Comparison of ENCODE assay signal across 12 cellular contexts in genomic region chr9:82934949-82935348, GRCh38.
DNase-seq lines count a peak whose midpoint lies in the region; ATAC-seq and TF ChIP-seq lines count a peak whose summit lies in the region.
"Had no signal": no experiment of that assay in that cellular context is flagged by ENCODE, and none has a peak within 500 bp of the region (broad histone marks: within the 10 kb centered on the region; RNA-seq: fewer than 3 reads in every experiment).

No MANE protein-coding gene starts in this region.

- no peaks in the 10 kb centered on the region for H3K4me1 Mint-ChIP-seq in activated naive CD4-positive, alpha-beta T cell treated with anti-CD3 and anti-CD28 coated beads, Interleukin-2, amount 10 ng/mL, durations not matched to agents 7 days and 5 days

- H3K36me3 ChIP-seq in PC-9 (ENCODE audit: low read depth) (no peaks in the 10 kb centered on the region), fibroblast of lung (ENCODE audit: control insufficient read depth, insufficient read depth, low read length) (no peaks in the 10 kb centered on the region), aorta (ENCODE audit: control insufficient read depth in 1 of 2, insufficient read depth in 2 of 2, low read length in 1 of 2) (no peaks in the 10 kb centered on the region)
- H3K36me3 ChIP-seq: cardiac muscle cell, ovary had no signal

- H3K4me1 ChIP-seq in PC-9 (replicated peaks; ENCODE audit: insufficient read depth) (peaks cover 28% of the 10 kb centered on the region), fibroblast of lung (ENCODE audit: control insufficient read depth, extremely low read depth, insufficient read depth, low read length) (no peaks in the 10 kb centered on the region), aorta (ENCODE audit: control insufficient read depth in 1 of 2, insufficient read depth in 2 of 2, low read length in 2 of 2) (no peaks in the 10 kb centered on the region)

- H3K27me3 Mint-ChIP-seq in activated naive CD4-positive, alpha-beta T cell treated with anti-CD3 and anti-CD28 coated beads, Interleukin-2, amount 10 ng/mL, durations not matched to agents 7 days and 5 days = no peaks in the 10 kb centered on the region

- H3K27ac ChIP-seq in PC-9 = peak overlapping the region; percentile 42
- no peak overlapping the region for H3K27ac ChIP-seq in fibroblast of lung (ENCODE audit: insufficient read depth, low read length)
- H3K27ac ChIP-seq in aorta (ENCODE audit: low read depth in 1 of 2, low read length in 2 of 2) = no peak overlapping the region
- H3K27ac ChIP-seq: cardiac muscle cell, ovary had no signal

- H3K4me2 ChIP-seq in PC-9 (peak overlapping the region; percentile 33), fibroblast of lung (ENCODE audit: extremely low read depth, insufficient read depth, low read length) (no peak overlapping the region)

- no peak overlapping the region for H3K27ac Mint-ChIP-seq in activated naive CD4-positive, alpha-beta T cell treated with anti-CD3 and anti-CD28 coated beads, Interleukin-2, amount 10 ng/mL, durations not matched to agents 7 days and 5 days
- H3K27ac Mint-ChIP-seq: activated CD8-positive, alpha-beta T cell treated with anti-CD3 and anti-CD28 coated beads, Interleukin-2, amount 10 ng/mL, durations not matched to agents 7 days and 5 days had no signal

- H3K27me3 ChIP-seq in PC-9 (ENCODE audit: insufficient read depth, low read depth) (no peaks in the 10 kb centered on the region), fibroblast of lung (ENCODE audit: control insufficient read depth, insufficient read depth, low read length) (no peaks in the 10 kb centered on the region), aorta (ENCODE audit: control insufficient read depth in 1 of 2, insufficient read depth in 2 of 2, low read length in 1 of 2) (no peaks in the 10 kb centered on the region)
- H3K27me3 ChIP-seq: cardiac muscle cell, ovary had no signal

- POLR2A ChIA-PET in HEK293T (lab: Yijun Ruan, JAX) (interaction anchor here (0.8 kb wide), 1 partner anchor 9 kb away, joined by 4 read pairs; no protein-coding TSS in a partner anchor), PC-9 (lab: Charles Lee; ENCODE audit: unreplicated experiment) (interaction anchor here (0.6 to 0.7 kb wide), 3 partner anchors 77 to 221 kb away, joined by 8 to 21 read pairs (median 15); no protein-coding TSS in a partner anchor)

- CTCF ChIA-PET in HEK293T (lab: Yijun Ruan, JAX) (no interaction called here), PC-9 (lab: Charles Lee) (interaction anchor here (0.6 kb wide), 2 partner anchors 603 to 1544 kb away, joined by 3 read pairs; no protein-coding TSS in a partner anchor)
- CTCF ChIA-PET in activated naive CD4-positive, alpha-beta T cell treated with anti-CD3 and anti-CD28 coated beads, Interleukin-2, amount 10 ng/mL, durations not matched to agents 7 days and 5 days (lab: Charles Lee) = no interaction called here

- H3K9me3 ChIP-seq in PC-9 (ENCODE audit: insufficient read depth, low read depth) (peaks cover 14% of the 10 kb centered on the region), fibroblast of lung (ENCODE audit: control insufficient read depth, insufficient read depth, low read depth, low read length) (no peaks in the 10 kb centered on the region), aorta (ENCODE audit: control insufficient read depth, low read length) (no peaks in the 10 kb centered on the region)
- H3K9me3 ChIP-seq: ovary had no signal

- H3F3A ChIP-seq in PC-9 (ENCODE audit: insufficient read depth, low read depth) = peaks cover 15% of the 10 kb centered on the region

- H3K9me2 ChIP-seq in PC-9 (ENCODE audit: insufficient read depth) = no peaks in the 10 kb centered on the region

- peak; percentile 9 for DNase-seq in HEK293T (ENCODE audit: extremely low spot score)
- DNase-seq in PC-9 = peak; percentile 59 to 94
- DNase-seq in fibroblast of lung (ENCODE audit: low read depth in 2 of 2) = peak; percentile 27 to 95
- peak; percentile 98 for DNase-seq in renal cortical epithelial cell (ENCODE audit: low read depth)
- DNase-seq in activated naive CD4-positive, alpha-beta T cell treated with anti-CD3 and anti-CD28 coated beads, Interleukin-2, amount 10 ng/mL, durations not matched to agents 7 days and 5 days = no peak
- no peak for DNase-seq in GM19238 (ENCODE audit: insufficient read length, low spot score)
- no peak for DNase-seq in aorta
- DNase-seq: activated CD8-positive, alpha-beta T cell treated with anti-CD3 and anti-CD28 coated beads, Interleukin-2, amount 10 ng/mL, durations not matched to agents 7 days and 5 days; MV-4-11; ovary; RPMI8226 had no signal

- H2AFZ ChIP-seq in PC-9 (no peak overlapping the region), fibroblast of lung (ENCODE audit: low read length) (no peak overlapping the region)

- H3K4me3 ChIP-seq in PC-9 = no peak overlapping the region
- no peak overlapping the region for H3K4me3 ChIP-seq in fibroblast of lung (replicated peaks in 1 of 4; ENCODE audit: control extremely low read depth in 1 of 4, insufficient read depth in 1 of 4, low read depth in 3 of 4, low read length in 4 of 4)
- no peak overlapping the region for H3K4me3 ChIP-seq in aorta (ENCODE audit: low read length in 2 of 2)
- H3K4me3 ChIP-seq: cardiac muscle cell, ovary had no signal

- H3K9ac ChIP-seq in fibroblast of lung (ENCODE audit: insufficient read depth, low read length) = no peak overlapping the region

- H4K20me1 ChIP-seq in PC-9 (ENCODE audit: insufficient read depth) (no peaks in the 10 kb centered on the region), fibroblast of lung (ENCODE audit: control insufficient read depth, extremely low read depth, insufficient read depth, low read length) (no peaks in the 10 kb centered on the region)

- no peaks in the 10 kb centered on the region for H3K9me3 Mint-ChIP-seq in activated naive CD4-positive, alpha-beta T cell treated with anti-CD3 and anti-CD28 coated beads, Interleukin-2, amount 10 ng/mL, durations not matched to agents 7 days and 5 days

- ATAC-seq in aorta (ENCODE audit: low FRiP score) = no peak
- ATAC-seq: activated CD8-positive, alpha-beta T cell treated with anti-CD3 and anti-CD28 coated beads, Interleukin-2, amount 10 ng/mL, durations not matched to agents 7 days and 5 days had no signal

- no TSS peak for BruUV-seq in PC-9 (replicated peaks; lab: Mats Ljungman, UMichigan)

- H3K79me2 ChIP-seq in PC-9 (ENCODE audit: low read depth) (no peaks in the 10 kb centered on the region), fibroblast of lung (ENCODE audit: control insufficient read depth, insufficient read depth, low read length) (no peaks in the 10 kb centered on the region)

- no peak overlapping the region for H3K4me3 Mint-ChIP-seq in activated naive CD4-positive, alpha-beta T cell treated with anti-CD3 and anti-CD28 coated beads, Interleukin-2, amount 10 ng/mL, durations not matched to agents 7 days and 5 days
- H3K4me3 Mint-ChIP-seq: activated CD8-positive, alpha-beta T cell treated with anti-CD3 and anti-CD28 coated beads, Interleukin-2, amount 10 ng/mL, durations not matched to agents 7 days and 5 days had no signal

- intact Hi-C loops in PC-9 (cut with micrococcal nuclease; ENCODE audit: unreplicated experiment) (loop anchor here (5.0 kb wide), 1 partner anchor 123 kb away; no protein-coding TSS in a partner anchor), aorta (cut with DNase I) (no loop called here)

- no peak for TF ChIP-seq CTCF in PC-9 (conservative IDR thresholded peaks at IDR 0.05)
- no peak for TF ChIP-seq CTCF in fibroblast of lung (conservative IDR thresholded peaks at IDR 0.05 in 1 of 2, IDR thresholded peaks at IDR 0.05 in 1 of 2; ENCODE audit: low read depth in 1 of 2, low read length in 2 of 2)

- no peaks in the 10 kb centered on the region for H3K36me3 Mint-ChIP-seq in activated naive CD4-positive, alpha-beta T cell treated with anti-CD3 and anti-CD28 coated beads, Interleukin-2, amount 10 ng/mL, durations not matched to agents 7 days and 5 days

- 19 to 45% methylated on average over 2 of the region's 2 CpGs for WGBS in aorta, 2 donors

TF ChIP-seq in HEK293T, 16 proteins besides CTCF, POLR2A, EP300 and RAD21:
- TF ChIP-seq NFRKB (IDR thresholded peaks at IDR 0.05) (no peak), ZNF384 (IDR thresholded peaks at IDR 0.05) (no peak), SP1 (IDR thresholded peaks at IDR 0.05) (no peak), FOXM1 (IDR thresholded peaks at IDR 0.05; ENCODE audit: borderline replicate concordance) (no peak), HDGF (IDR thresholded peaks at IDR 0.05; ENCODE audit: borderline replicate concordance) (no peak), PKNOX1 (IDR thresholded peaks at IDR 0.05) (no peak), SUZ12 (IDR thresholded peaks at IDR 0.05) (no peak), BHLHE40 (IDR thresholded peaks at IDR 0.05; ENCODE audit: borderline replicate concordance) (no peak), L3MBTL2 (conservative IDR thresholded peaks at IDR 0.05) (no peak), ARNT (IDR thresholded peaks at IDR 0.05) (no peak), TARDBP (IDR thresholded peaks at IDR 0.05) (no peak), ELF4 (IDR thresholded peaks at IDR 0.05) (no peak), LEF1 (IDR thresholded peaks at IDR 0.05; ENCODE audit: borderline replicate concordance) (no peak), CTBP1 (IDR thresholded peaks at IDR 0.05; ENCODE audit: borderline replicate concordance) (no peak), FOXA1 (IDR thresholded peaks at IDR 0.05) (no peak), FOXK2 (IDR thresholded peaks at IDR 0.05) (no peak)

Comparison
In these comparisons a context has a peak if more than half of its experiments do, and no peak if none do; other contexts are left out.
1. DNase-seq: peak in HEK293T (single experiment), PC-9 (2 of 2), fibroblast of lung (2 of 2) and renal cortical epithelial cell (single experiment); none in activated naive CD4-positive, alpha-beta T cell treated with anti-CD3 and anti-CD28 coated beads, Interleukin-2, amount 10 ng/mL, durations not matched to agents 7 days and 5 days (single experiment), GM19238 (single experiment) and aorta (0 of 2).